ENCODE assay signal across 8 cellular contexts in genomic region chr14:89415139-89415538, GRCh38. TPM values are rescaled to one million over a fixed set of nuclear protein-coding genes. Genes with fewer than 3 reads are reported as not detected.
DNase-seq lines count a peak whose midpoint lies in the region; ATAC-seq and TF ChIP-seq lines count a peak whose summit lies in the region.

No MANE protein-coding gene starts in this region.

- TF ChIP-seq RAD21 in liver (IDR thresholded peaks at IDR 0.05) = no peak

- ATAC-seq in GM21526 (IDR thresholded peaks at IDR 0.05; ENCODE audit: low FRiP score, unreplicated experiment) = no peak
- no peak for ATAC-seq in GM21447 (IDR thresholded peaks at IDR 0.05; ENCODE audit: unreplicated experiment)
- ATAC-seq in GM21381 (IDR thresholded peaks at IDR 0.05; ENCODE audit: unreplicated experiment) = no peak

- CTCF ChIA-PET in activated naive CD4-positive, alpha-beta T cell treated with anti-CD3 and anti-CD28 coated beads for 36 hours (lab: Charles Lee) = interaction anchor here (0.9 to 1.9 kb wide), 3 partner anchors 204 to 374 kb away, joined by 3 to 4 read pairs (median 3); no protein-coding TSS in a partner anchor

- peak overlapping the region in 1 of 2 donors; percentile 72 for H3K9ac ChIP-seq in liver (ENCODE audit: low read depth in 1 of 2, low read length in 2 of 2)

- H3K4me1 ChIP-seq in liver (ENCODE audit: control insufficient read depth in 4 of 4, insufficient read depth in 4 of 4, low read length in 3 of 4) (peaks cover under 1 to 24% (median 10%) of the 10 kb centered on the region in 4 donors), tibial artery (peaks cover 0 to 63% (median 27%) of the 10 kb centered on the region in 4 donors)

- intact Hi-C loops in activated naive CD4-positive, alpha-beta T cell treated with anti-CD3 and anti-CD28 coated beads for 36 hours (cut with micrococcal nuclease) = loop anchor here (5.0 kb wide), 2 partner anchors 388 to 623 kb away; partner anchors contain the start of gene EML5
- intact Hi-C loops in tibial artery (cut with DNase I; ENCODE audit: low total_unique reads) = loop anchor here (5.0 to 10.0 kb wide), 5 partner anchors 113 to 500 kb away; no protein-coding TSS in a partner anchor

- peaks cover 54% of the 10 kb centered on the region for H3K4me1 Mint-ChIP-seq in activated naive CD4-positive, alpha-beta T cell treated with anti-CD3 and anti-CD28 coated beads for 36 hours (ENCODE audit: low read depth)

- H3K4me3 Mint-ChIP-seq in activated naive CD4-positive, alpha-beta T cell treated with anti-CD3 and anti-CD28 coated beads for 36 hours = peak overlapping the region; percentile 37

- no peaks in the 10 kb centered on the region for H3K27me3 Mint-ChIP-seq in activated naive CD4-positive, alpha-beta T cell treated with anti-CD3 and anti-CD28 coated beads for 36 hours (ENCODE audit: low read depth)

- peaks cover 32% of the 10 kb centered on the region for H3K36me3 Mint-ChIP-seq in activated naive CD4-positive, alpha-beta T cell treated with anti-CD3 and anti-CD28 coated beads for 36 hours (ENCODE audit: low read depth)

- no peak for TF ChIP-seq CTCF in astrocyte of the cerebellum (IDR thresholded peaks at IDR 0.05; ENCODE audit: low read depth, low read length, missing control alignments)
- TF ChIP-seq CTCF in liver (IDR thresholded peaks at IDR 0.05; ENCODE audit: low read depth, low read length, missing input control) = no peak
- no peak for TF ChIP-seq CTCF in tibial artery (IDR thresholded peaks at IDR 0.05)

- WGBS in liver = 32% methylated on average over 5 of the region's 5 CpGs

- H3K4me3 ChIP-seq in astrocyte of the cerebellum (ENCODE audit: low read depth, low read length) (peak overlapping the region; percentile 92), liver (ENCODE audit: low read depth in 1 of 3, low read length in 3 of 3) (peak overlapping the region in 1 of 3 donors; percentile 92), tibial artery (peak overlapping the region; percentile 97 to 100)

- H3K9me3 ChIP-seq in liver (ENCODE audit: control insufficient read depth in 4 of 4, low read length in 3 of 4) (no peaks in the 10 kb centered on the region), tibial artery (no peaks in the 10 kb centered on the region)

- H3K9me3 Mint-ChIP-seq in activated naive CD4-positive, alpha-beta T cell treated with anti-CD3 and anti-CD28 coated beads for 36 hours = no peaks in the 10 kb centered on the region

- H3K27ac ChIP-seq in liver (ENCODE audit: low read depth in 1 of 2, low read length in 2 of 2) (peak overlapping the region; percentile 91 to 93), tibial artery (peak overlapping the region; percentile 98 to 99)

- DNase-seq in activated naive CD4-positive, alpha-beta T cell treated with anti-CD3 and anti-CD28 coated beads for 36 hours = no peak
- DNase-seq in activated naive CD4-positive, alpha-beta T cell treated with Interleukin-2 at 50 U/mL for 16 hours = no peak
- no peak for DNase-seq in astrocyte of the cerebellum (ENCODE audit: low read depth)
- no peak for DNase-seq in tibial artery

- H3K36me3 ChIP-seq in liver (ENCODE audit: control insufficient read depth in 4 of 4, insufficient read depth in 3 of 4, low read depth in 1 of 4, low read length in 3 of 4) (peaks cover 0 to 7% (median 2%) of the 10 kb centered on the region in 4 donors), tibial artery (peaks cover 6 to 12% (median 7%) of the 10 kb centered on the region in 3 donors)

- no peaks in the 10 kb centered on the region for H3K27me3 ChIP-seq in liver (ENCODE audit: control insufficient read depth in 4 of 4, insufficient read depth in 4 of 4, low read length in 3 of 4)
- H3K27me3 ChIP-seq in tibial artery = no peaks in the 10 kb centered on the region

- in situ Hi-C loops in astrocyte of the cerebellum (cut with HindIII; ENCODE audit: low sequenced_read_pairs) = no loop called here

- H3K27ac Mint-ChIP-seq in activated naive CD4-positive, alpha-beta T cell treated with anti-CD3 and anti-CD28 coated beads for 36 hours = no peak overlapping the region

TF ChIP-seq in liver, 16 proteins besides CTCF, POLR2A, EP300 and RAD21:
- TF ChIP-seq JUND (IDR thresholded peaks at IDR 0.05) = no peak
- TF ChIP-seq GABPA (IDR thresholded peaks at IDR 0.05 in 1 of 2, conservative IDR thresholded peaks at IDR 0.05 in 1 of 2) = no peak
- no peak for TF ChIP-seq FOXA1 (IDR thresholded peaks at IDR 0.05)
- no peak for TF ChIP-seq FOXA2 (IDR thresholded peaks at IDR 0.05)
- TF ChIP-seq HNF4A (conservative IDR thresholded peaks at IDR 0.05) = no peak
- TF ChIP-seq REST (IDR thresholded peaks at IDR 0.05) = no peak
- TF ChIP-seq YY1 (IDR thresholded peaks at IDR 0.05) = no peak
- no peak for TF ChIP-seq ZBTB33 (IDR thresholded peaks at IDR 0.05)
- no peak for TF ChIP-seq ATF3 (IDR thresholded peaks at IDR 0.05)
- no peak for TF ChIP-seq HNF4G (IDR thresholded peaks at IDR 0.05)

RNA-seq across cellular contexts. Expression of gene FOXN3, which starts 1.9 kb away (rescaled TPM):
- 10 to 100 TPM; 64.6 to 65.0 TPM for total RNA-seq in activated naive CD4-positive, alpha-beta T cell treated with anti-CD3 and anti-CD28 coated beads for 36 hours
- total RNA-seq in liver = 10 to 100 TPM; 37.7 to 44.8 TPM
- 10 to 100 TPM; 17.8 to 32.8 TPM for polyA plus RNA-seq in liver
